ENCODE assay signal across 17 cellular contexts in genomic region chr3:94441494-94441847, GRCh38.
DNase-seq lines count a peak whose midpoint lies in the region; ATAC-seq, FAIRE-seq and TF ChIP-seq lines count a peak whose summit lies in the region.
"Had no signal": no experiment of that assay in that cellular context is flagged by ENCODE, and none has a peak within 500 bp of the region (broad histone marks: within the 10 kb centered on the region; RNA-seq: fewer than 3 reads in every experiment).

No MANE protein-coding gene starts in this region.

- H2AFZ ChIP-seq in endothelial cell of umbilical vein (ENCODE audit: low read depth, low read length) (peak overlapping the region; percentile 37), osteoblast (ENCODE audit: low read length) (peak overlapping the region; percentile 28)

- peaks cover 26% of the 10 kb centered on the region for H3K4me1 ChIP-seq in SJSA1 (replicated peaks)
- H3K4me1 ChIP-seq in endothelial cell of umbilical vein (ENCODE audit: control insufficient read depth, extremely low read depth, insufficient read depth, low read length), result peaks cover 22% of the 10 kb centered on the region
- H3K4me1 ChIP-seq in osteoblast (ENCODE audit: insufficient read depth, low read length), result peaks cover 12% of the 10 kb centered on the region

- H3K27ac ChIP-seq in SJSA1 (peak overlapping the region; percentile 95), endothelial cell of umbilical vein (ENCODE audit: insufficient read depth, low read depth, low read length) (peak overlapping the region; percentile 88), osteoblast (ENCODE audit: low read depth, low read length) (peak overlapping the region; percentile 67)
- H3K27ac ChIP-seq: RWPE1 had no signal

- DNase-seq in Calu3 (no peak), SJSA1 (ENCODE audit: low read depth in 1 of 2, low spot score in 2 of 2) (no peak), endothelial cell of umbilical vein (ENCODE audit: low read depth, low spot score) (no peak), osteoblast (ENCODE audit: insufficient read length, low spot score, missing footprints) (peak; percentile 38), NCI-H526 (lab: John Stamatoyannopoulos, UW) (no peak), NCI-H446 treated with DMSO at 0.1 percent for 48 hours (lab: John Stamatoyannopoulos, UW) (no peak)
- DNase-seq: DMS53, H9, Karpas-422, MM.1S, NCI-H1105, NCI-H1694 treated with DMSO at 0.1 percent for 48 hours, NCI-H2107, NCI-H526 treated with DMSO at 0.1 percent for 48 hours had no signal

- TF ChIP-seq CTCF in Calu3 (IDR thresholded peaks at IDR 0.05; ENCODE audit: unreplicated experiment), result no peak
- no peak for TF ChIP-seq CTCF in endothelial cell of umbilical vein (IDR thresholded peaks at IDR 0.05; ENCODE audit: extremely low read depth in 1 of 2, insufficient read depth in 1 of 2, low read depth in 1 of 2, low read length in 2 of 2)
- TF ChIP-seq CTCF in osteoblast (IDR thresholded peaks at IDR 0.05; ENCODE audit: extremely low read depth, low read depth, low read length), result no peak

- ATAC-seq in GM18858 (IDR thresholded peaks at IDR 0.05; ENCODE audit: unreplicated experiment) (no peak), GM18867 (IDR thresholded peaks at IDR 0.05; ENCODE audit: unreplicated experiment) (no peak)

- intact Hi-C loops in Calu3 (cut with micrococcal nuclease; ENCODE audit: unreplicated experiment) (no loop called here), endothelial cell of umbilical vein (cut with micrococcal nuclease) (no loop called here)

- POLR2A ChIA-PET in endothelial cell of umbilical vein (lab: Charles Lee), result no interaction called here

- no peak overlapping the region for H3K4me3 ChIP-seq in SJSA1
- H3K4me3 ChIP-seq in endothelial cell of umbilical vein (replicated peaks in 1 of 3; ENCODE audit: insufficient read depth in 1 of 3, low read depth in 1 of 3, low read length in 3 of 3), result no peak overlapping the region
- H3K4me3 ChIP-seq in osteoblast (ENCODE audit: insufficient read depth, low read length), result no peak overlapping the region

- H3K9ac ChIP-seq in endothelial cell of umbilical vein (replicated peaks; ENCODE audit: extremely low read depth, insufficient read depth, low read length), result peak overlapping the region; percentile 67

- H3K4me1 Mint-ChIP-seq in Calu3 (ENCODE audit: low read depth, unreplicated experiment), result peaks cover 25% of the 10 kb centered on the region
- H3K4me1 Mint-ChIP-seq: H9 had no signal

- H3K4me2 ChIP-seq in endothelial cell of umbilical vein (ENCODE audit: insufficient read depth, low read length) (peak overlapping the region; percentile 63), osteoblast (ENCODE audit: insufficient read depth, low read length) (peak overlapping the region; percentile 44)

- no peaks in the 10 kb centered on the region for H3K9me3 ChIP-seq in SJSA1 (replicated peaks)
- H3K9me3 ChIP-seq in endothelial cell of umbilical vein (replicated peaks; ENCODE audit: control insufficient read depth, insufficient read depth, low read length), result no peaks in the 10 kb centered on the region
- H3K9me3 ChIP-seq in osteoblast (ENCODE audit: low read depth, low read length), result no peaks in the 10 kb centered on the region

- H3K27ac Mint-ChIP-seq in Calu3 (ENCODE audit: unreplicated experiment), result peak overlapping the region; percentile 85
- H3K27ac Mint-ChIP-seq: H9 had no signal

- H4K20me1 ChIP-seq in endothelial cell of umbilical vein (replicated peaks; ENCODE audit: control insufficient read depth, extremely low read depth, insufficient read depth, low read length) (no peaks in the 10 kb centered on the region), osteoblast (ENCODE audit: insufficient read depth, low read length) (no peaks in the 10 kb centered on the region)

- CTCF ChIA-PET in Calu3 (lab: Charles Lee), result no interaction called here
- CTCF ChIA-PET in endothelial cell of umbilical vein (lab: Charles Lee), result no interaction called here

- no peaks in the 10 kb centered on the region for H3K27me3 Mint-ChIP-seq in Calu3 (ENCODE audit: unreplicated experiment)

- H3K79me2 ChIP-seq in endothelial cell of umbilical vein (ENCODE audit: control insufficient read depth, insufficient read depth, low read length) (no peaks in the 10 kb centered on the region), osteoblast (ENCODE audit: insufficient read depth, low read length) (no peaks in the 10 kb centered on the region)

- peaks cover 3% of the 10 kb centered on the region for H3K9me3 Mint-ChIP-seq in Calu3 (ENCODE audit: low read depth, unreplicated experiment)
- H3K9me3 Mint-ChIP-seq: H9 had no signal

- H3K36me3 ChIP-seq in SJSA1 (no peaks in the 10 kb centered on the region), endothelial cell of umbilical vein (ENCODE audit: control insufficient read depth in 2 of 2, extremely low read depth in 1 of 2, insufficient read depth in 2 of 2, low read length in 2 of 2) (no peaks in the 10 kb centered on the region), osteoblast (ENCODE audit: insufficient read depth, low read length) (no peaks in the 10 kb centered on the region)

- FAIRE-seq in endothelial cell of umbilical vein (lab: Jason Lieb, UNC), result no peak

- H3K4me3 Mint-ChIP-seq in Calu3 (ENCODE audit: low read depth, unreplicated experiment), result no peak overlapping the region
- H3K4me3 Mint-ChIP-seq: H9 had no signal

- dilution Hi-C loops in endothelial cell of umbilical vein (cut with MboI; ENCODE audit: extremely low pct_ligation_motif_present, low sequenced_read_pairs), result no loop called here

- no peak for TF ChIP-seq POLR2A in endothelial cell of umbilical vein (IDR thresholded peaks at IDR 0.05; ENCODE audit: low read depth, low read length)

- H3K36me3 Mint-ChIP-seq in Calu3 (ENCODE audit: insufficient read depth, unreplicated experiment), result no peaks in the 10 kb centered on the region

- BruUV-seq in Calu3 (replicated peaks; lab: Mats Ljungman, UMichigan), result no TSS peak
- TSS peak; percentile 98 for BruUV-seq in endothelial cell of umbilical vein (replicated peaks; lab: Mats Ljungman, UMichigan)

- no peaks in the 10 kb centered on the region for H3K9me1 ChIP-seq in endothelial cell of umbilical vein (replicated peaks; ENCODE audit: control insufficient read depth, extremely low read depth, insufficient read depth, low read length)

- no peaks in the 10 kb centered on the region for H3K27me3 ChIP-seq in SJSA1 (replicated peaks)
- no peaks in the 10 kb centered on the region for H3K27me3 ChIP-seq in endothelial cell of umbilical vein (ENCODE audit: control insufficient read depth in 2 of 2, insufficient read depth in 2 of 2, low read length in 2 of 2)
- H3K27me3 ChIP-seq in osteoblast (ENCODE audit: insufficient read depth, low read length), result no peaks in the 10 kb centered on the region

TF ChIP-seq in endothelial cell of umbilical vein, 7 proteins besides CTCF, POLR2A, EP300 and RAD21:
- TF ChIP-seq MAX (IDR thresholded peaks at IDR 0.05; ENCODE audit: insufficient read depth, insufficient read length) (no peak), FOS (IDR thresholded peaks at IDR 0.05; ENCODE audit: borderline replicate concordance, insufficient read depth, low read length) (no peak), MYC (IDR thresholded peaks at IDR 0.05; ENCODE audit: low read depth, low read length) (no peak), EZH2 (IDR thresholded peaks at IDR 0.05; ENCODE audit: borderline replicate concordance, low read depth, low read length, severe bottlenecking) (no peak), JUN (IDR thresholded peaks at IDR 0.05; ENCODE audit: borderline replicate concordance, insufficient read depth, insufficient read length, low read depth) (no peak)
